22 cellular contexts compared by ENCODE assay signal in the genomic region with DNA sequence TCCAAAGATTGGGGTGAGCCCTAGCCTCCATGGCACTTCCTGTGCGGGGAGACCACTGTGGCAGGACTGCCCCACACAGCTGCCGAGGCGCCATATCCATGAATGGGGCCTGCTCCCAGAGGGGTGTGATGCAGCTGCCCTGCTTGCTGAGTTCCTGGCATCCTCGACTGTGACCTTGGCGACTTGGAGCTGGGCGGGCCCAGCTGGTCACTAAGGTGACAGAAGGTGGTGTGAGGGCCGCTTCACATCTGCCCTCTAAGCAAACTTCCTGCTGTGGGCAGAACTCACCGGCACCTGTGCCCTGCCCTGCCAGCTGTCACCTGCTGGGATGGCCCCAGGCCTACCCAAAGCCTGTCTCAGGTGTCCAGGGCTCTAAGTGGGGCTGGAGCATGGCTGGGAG. TPM values are rescaled to one million over a fixed set of nuclear protein-coding genes. Genes with fewer than 3 reads are reported as not detected.
DNase-seq lines count a peak whose midpoint lies in the region; ATAC-seq and TF ChIP-seq lines count a peak whose summit lies in the region.
"Had no signal": no experiment of that assay in that cellular context is flagged by ENCODE, and none has a peak within 500 bp of the region (broad histone marks: within the 10 kb centered on the region; RNA-seq: fewer than 3 reads in every experiment).

No MANE protein-coding gene starts in this region.

- H3K36me3 ChIP-seq in Peyer's patch (no peaks in the 10 kb centered on the region), right lobe of liver (no peaks in the 10 kb centered on the region), GM23338 (ENCODE audit: insufficient read depth) (no peaks in the 10 kb centered on the region)
- H3K36me3 ChIP-seq: esophagus muscularis mucosa had no signal

- TF ChIP-seq CTCF in Peyer's patch (IDR thresholded peaks at IDR 0.05) (no peak), right lobe of liver (IDR thresholded peaks at IDR 0.05) (no peak), GM23338 (conservative IDR thresholded peaks at IDR 0.05; ENCODE audit: low read depth in 2 of 2) (no peak)

- H3K9me2 ChIP-seq in GM23338 (ENCODE audit: insufficient read depth) = no peaks in the 10 kb centered on the region

- no peaks in the 10 kb centered on the region for H3K36me3 Mint-ChIP-seq in stimulated activated memory B cell treated with anti-CD40 and anti-IgM and Interleukin-4, amounts not matched to agents 10 μg/mL and 1 μg/mL and 100 μg/mL, for 72 hours
- no peaks in the 10 kb centered on the region for H3K36me3 Mint-ChIP-seq in activated naive CD8-positive, alpha-beta T cell treated with anti-CD3 and anti-CD28 coated beads for 36 hours
- no peaks in the 10 kb centered on the region for H3K36me3 Mint-ChIP-seq in GM23338 (ENCODE audit: low read depth)

- no peaks in the 10 kb centered on the region for H3K9me3 Mint-ChIP-seq in stimulated activated memory B cell treated with anti-CD40 and anti-IgM and Interleukin-4, amounts not matched to agents 10 μg/mL and 1 μg/mL and 100 μg/mL, for 72 hours
- H3K9me3 Mint-ChIP-seq in activated naive CD8-positive, alpha-beta T cell treated with anti-CD3 and anti-CD28 coated beads for 36 hours = no peaks in the 10 kb centered on the region
- H3K9me3 Mint-ChIP-seq in GM23338 = no peaks in the 10 kb centered on the region
- H3K9me3 Mint-ChIP-seq: CD8-positive, alpha-beta memory T cell; HFFc6; stimulated activated naive CD8-positive, alpha-beta T cell treated with anti-CD3 and anti-CD28 coated beads, Interleukin-15, Interleukin-2, amounts not matched to agents 100 ng/mL and 50 ng/mL, for 24 hours had no signal

- H3K79me2 ChIP-seq in GM23338 (replicated peaks; ENCODE audit: insufficient read depth) = no peaks in the 10 kb centered on the region

- no peaks in the 10 kb centered on the region for H3K27me3 ChIP-seq in Peyer's patch
- no peaks in the 10 kb centered on the region for H3K27me3 ChIP-seq in right lobe of liver
- no peaks in the 10 kb centered on the region for H3K27me3 ChIP-seq in GM23338 (ENCODE audit: insufficient read depth)

- no peaks in the 10 kb centered on the region for H4K20me1 ChIP-seq in GM23338 (replicated peaks; ENCODE audit: insufficient read depth)

- ATAC-seq in right lobe of liver = peak in 3 of 4 donors; percentile 21 to 28 (median 23)
- no peak for ATAC-seq in stimulated activated memory B cell treated with anti-CD40 and anti-IgM and Interleukin-4, amounts not matched to agents 10 μg/mL and 1 μg/mL and 100 μg/mL, for 72 hours
- ATAC-seq in GM23338 = no peak
- no peak for ATAC-seq in HG03039 (IDR thresholded peaks at IDR 0.05; ENCODE audit: unreplicated experiment)
- ATAC-seq: activated CD4-positive, CD25-positive, alpha-beta regulatory T cell treated with anti-CD3 and anti-CD28 coated beads, Interleukin-2, amount 50 U/mL, for 24 hours had no signal

- H3K27ac Mint-ChIP-seq in stimulated activated memory B cell treated with anti-CD40 and anti-IgM and Interleukin-4, amounts not matched to agents 10 μg/mL and 1 μg/mL and 100 μg/mL, for 72 hours = no peak overlapping the region
- no peak overlapping the region for H3K27ac Mint-ChIP-seq in activated naive CD8-positive, alpha-beta T cell treated with anti-CD3 and anti-CD28 coated beads for 36 hours
- H3K27ac Mint-ChIP-seq in GM23338 = no peak overlapping the region
- H3K27ac Mint-ChIP-seq: HFFc6; stimulated activated naive CD8-positive, alpha-beta T cell treated with anti-CD3 and anti-CD28 coated beads, Interleukin-15, Interleukin-2, amounts not matched to agents 100 ng/mL and 50 ng/mL, for 24 hours had no signal

- H3K4me1 ChIP-seq in Peyer's patch = no peaks in the 10 kb centered on the region
- H3K4me1 ChIP-seq in right lobe of liver = no peaks in the 10 kb centered on the region
- H3K4me1 ChIP-seq in GM23338 (ENCODE audit: insufficient read depth) = peaks cover 7% of the 10 kb centered on the region

- no peaks in the 10 kb centered on the region for H3K9me3 ChIP-seq in Peyer's patch
- H3K9me3 ChIP-seq in right lobe of liver = no peaks in the 10 kb centered on the region
- H3K9me3 ChIP-seq: esophagus muscularis mucosa had no signal

- H3K4me1 Mint-ChIP-seq in stimulated activated memory B cell treated with anti-CD40 and anti-IgM and Interleukin-4, amounts not matched to agents 10 μg/mL and 1 μg/mL and 100 μg/mL, for 72 hours = no peaks in the 10 kb centered on the region
- H3K4me1 Mint-ChIP-seq in activated naive CD8-positive, alpha-beta T cell treated with anti-CD3 and anti-CD28 coated beads for 36 hours = no peaks in the 10 kb centered on the region
- peaks cover 13% of the 10 kb centered on the region for H3K4me1 Mint-ChIP-seq in GM23338
- H3K4me1 Mint-ChIP-seq: CD8-positive, alpha-beta memory T cell had no signal

- H3F3A ChIP-seq in GM23338 (replicated peaks; ENCODE audit: low read depth) = no peaks in the 10 kb centered on the region; the same call in 1 of the 2 replicates

- H2AFZ ChIP-seq in GM23338 = no peak overlapping the region

- H3K27me3 Mint-ChIP-seq in stimulated activated memory B cell treated with anti-CD40 and anti-IgM and Interleukin-4, amounts not matched to agents 10 μg/mL and 1 μg/mL and 100 μg/mL, for 72 hours = peaks cover 24% of the 10 kb centered on the region
- H3K27me3 Mint-ChIP-seq in activated naive CD8-positive, alpha-beta T cell treated with anti-CD3 and anti-CD28 coated beads for 36 hours = no peaks in the 10 kb centered on the region
- H3K27me3 Mint-ChIP-seq in GM23338 (ENCODE audit: insufficient read depth, low read depth, poor library complexity) = peaks cover 17% of the 10 kb centered on the region
- H3K27me3 Mint-ChIP-seq: stimulated activated naive CD8-positive, alpha-beta T cell treated with anti-CD3 and anti-CD28 coated beads, Interleukin-15, Interleukin-2, amounts not matched to agents 100 ng/mL and 50 ng/mL, for 24 hours had no signal

- TF ChIP-seq POLR2A in Peyer's patch (IDR thresholded peaks at IDR 0.05) (no peak), right lobe of liver (IDR thresholded peaks at IDR 0.05) (no peak)

- intact Hi-C loops in right lobe of liver (cut with DNase I) = no loop called here

- WGBS in right lobe of liver (ENCODE audit: insufficient coverage, low coverage, low lambda C conversion rate, missing lambda C conversion rate) = 78% methylated on average over 3 of the region's 8 CpGs

- H3K4me3 Mint-ChIP-seq in stimulated activated memory B cell treated with anti-CD40 and anti-IgM and Interleukin-4, amounts not matched to agents 10 μg/mL and 1 μg/mL and 100 μg/mL, for 72 hours = no peak overlapping the region
- H3K4me3 Mint-ChIP-seq in activated naive CD8-positive, alpha-beta T cell treated with anti-CD3 and anti-CD28 coated beads for 36 hours = no peak overlapping the region
- no peak overlapping the region for H3K4me3 Mint-ChIP-seq in GM23338
- H3K4me3 Mint-ChIP-seq: CD8-positive, alpha-beta memory T cell; HFFc6; stimulated activated naive CD8-positive, alpha-beta T cell treated with anti-CD3 and anti-CD28 coated beads, Interleukin-15, Interleukin-2, amounts not matched to agents 100 ng/mL and 50 ng/mL, for 24 hours had no signal

- H3K4me2 ChIP-seq in GM23338 = no peak overlapping the region

- H3K4me3 ChIP-seq in Peyer's patch (no peak overlapping the region), right lobe of liver (no peak overlapping the region), GM23338 (no peak overlapping the region)
- H3K4me3 ChIP-seq: esophagus muscularis mucosa had no signal

- peak overlapping the region in 2 of 4 donors; percentile 23 to 60 for H3K27ac ChIP-seq in Peyer's patch
- no peak overlapping the region for H3K27ac ChIP-seq in right lobe of liver
- H3K27ac ChIP-seq in GM23338 (ENCODE audit: low read depth) = no peak overlapping the region
- H3K27ac ChIP-seq: esophagus muscularis mucosa had no signal

- DNase-seq in DMS153 treated with DMSO at 0.1 percent for 48 hours (lab: John Stamatoyannopoulos, UW; ENCODE audit: unreplicated experiment) = peak; percentile 59
- peak; percentile 53 for DNase-seq in NCI-H1417 treated with DMSO at 0.1 percent for 48 hours (lab: John Stamatoyannopoulos, UW)
- DNase-seq in Peyer's patch = peak in 2 of 3 donors; percentile 70 to 76
- no peak for DNase-seq in right lobe of liver
- no peak for DNase-seq in activated naive CD8-positive, alpha-beta T cell treated with anti-CD3 and anti-CD28 coated beads for 36 hours
- DNase-seq in GM23338 (ENCODE audit: low spot score) = no peak
- DNase-seq: activated effector memory CD4-positive, alpha-beta T cell treated with anti-CD3 and anti-CD28 coated beads, Interleukin-2, amount 50 U/mL, for 16 hours; GF-D8; HFFc6; MV-4-11 had no signal

TF ChIP-seq in GM23338, 12 proteins besides CTCF, POLR2A, EP300 and RAD21 (continues in another document):
- TF ChIP-seq ZNF114 (CRISPR knock-in tag; IDR thresholded peaks at IDR 0.05) = no peak
- TF ChIP-seq NANOG (IDR thresholded peaks at IDR 0.05; ENCODE audit: borderline replicate concordance) = no peak

RNA-seq across cellular contexts. Expression of a gene that starts 9.0 kb away (rescaled TPM):
- total RNA-seq in Peyer's patch = 10 to 100 TPM in 2 of 4 donors, 1 to 10 TPM in 2; 6.6 to 13.9 (median 9.3) TPM
- total RNA-seq in right lobe of liver = under 1 TPM in 2 of 6 experiments, not detected in 4; 0.20 to 0.31 TPM
- not detected for total RNA-seq in activated naive CD8-positive, alpha-beta T cell treated with anti-CD3 and anti-CD28 coated beads for 36 hours
- 1.7 and 2.0 TPM in 2 replicates for total RNA-seq in GM23338 (2014; rRNA removed; shearing (Covaris generic))
- polyA plus RNA-seq in GM23338 (2016; fragmentation: Nextera tagmentation; extraction: Ambion mirVana) = 1.8 and 3.6 TPM in 2 replicates
- total RNA-seq: astrocyte; CD8-positive, alpha-beta memory T cell; HFFc6; osteoblast; T-helper 2 cell treated with Interferon-gamma antibody and Interleukin-4, amounts not matched to agents 100 ng/mL and 5 ng/mL, for 36 hours had no signal
- polyA plus RNA-seq: AG04450; CD8-positive, alpha-beta memory T cell had no signal

RNA-seq across cellular contexts. Expression of a gene that starts 9.3 kb away (rescaled TPM):
- total RNA-seq in Peyer's patch (not detected), right lobe of liver (not detected)
- total RNA-seq in activated naive CD8-positive, alpha-beta T cell treated with anti-CD3 and anti-CD28 coated beads for 36 hours = not detected
- 0.47 and 1.4 TPM in 2 replicates for total RNA-seq in GM23338 (2014; rRNA removed; shearing (Covaris generic))
- 0.50 and 0.55 TPM in 2 replicates for polyA plus RNA-seq in GM23338 (2016; fragmentation: Nextera tagmentation; extraction: Ambion mirVana)
- total RNA-seq: astrocyte; CD8-positive, alpha-beta memory T cell; dermis microvascular lymphatic vessel endothelial cell; esophagus muscularis mucosa; HFFc6; osteoblast; T-helper 2 cell treated with Interferon-gamma antibody and Interleukin-4, amounts not matched to agents 100 ng/mL and 5 ng/mL, for 36 hours had no signal
- polyA plus RNA-seq: AG04450; CD8-positive, alpha-beta memory T cell; keratinocyte had no signal

RNA-seq across cellular contexts. Expression of a gene that starts 49.9 kb away (rescaled TPM):
- total RNA-seq in Peyer's patch (10 to 100 TPM in 2 of 4 donors, 1 to 10 TPM in 2; 3.5 to 18.4 (median 8.5) TPM), right lobe of liver (10 to 100 TPM; 16.4 to 41.4 (median 31.3) TPM)
- total RNA-seq in activated naive CD8-positive, alpha-beta T cell treated with anti-CD3 and anti-CD28 coated beads for 36 hours = not detected
- total RNA-seq in GM23338 (2014; rRNA removed; shearing (Covaris generic)) = 275 and 327 TPM in 2 replicates
- polyA plus RNA-seq in GM23338 (2016; fragmentation: Nextera tagmentation; extraction: Ambion mirVana) = 77.6 and 78.0 TPM in 2 replicates
- total RNA-seq: CD8-positive, alpha-beta memory T cell had no signal
- polyA plus RNA-seq: CD8-positive, alpha-beta memory T cell had no signal

Comparison
In these comparisons a context has a peak if more than half of its experiments do, and no peak if none do; other contexts are left out.
1. DNase-seq: peak in DMS153 treated with DMSO at 0.1 percent for 48 hours (single experiment), NCI-H1417 treated with DMSO at 0.1 percent for 48 hours (single experiment) and Peyer's patch (2 of 3); none in right lobe of liver (0 of 3), activated naive CD8-positive, alpha-beta T cell treated with anti-CD3 and anti-CD28 coated beads for 36 hours (single experiment) and GM23338 (single experiment).
2. ATAC-seq: peak in right lobe of liver (3 of 4); none in stimulated activated memory B cell treated with anti-CD40 and anti-IgM and Interleukin-4, amounts not matched to agents 10 μg/mL and 1 μg/mL and 100 μg/mL, for 72 hours (single experiment), GM23338 (single experiment) and HG03039 (single experiment).